Comparison of ENCODE assay signal across 8 cellular contexts in the genomic region with DNA sequence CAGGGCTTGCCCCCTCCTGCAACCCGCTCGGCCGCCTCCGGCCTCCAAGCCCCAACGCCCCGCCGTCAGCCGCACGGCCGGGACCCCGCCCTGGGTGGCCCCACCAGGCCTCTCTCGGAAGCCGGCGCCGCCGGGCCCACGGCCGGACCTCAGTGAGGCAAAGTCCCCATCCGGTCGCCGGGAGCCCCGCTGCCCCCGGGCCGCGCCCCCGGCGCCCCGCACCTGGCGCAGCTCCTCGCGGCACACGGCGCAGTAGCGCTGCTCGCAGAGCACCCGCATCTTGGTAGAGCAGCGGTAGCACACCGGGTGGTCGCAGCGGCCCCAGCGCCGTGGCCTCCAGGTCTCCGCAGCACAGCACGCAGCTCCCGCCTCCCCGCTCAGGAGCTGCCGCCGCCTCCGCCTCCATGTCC. TPM values are rescaled to one million over a fixed set of nuclear protein-coding genes. Genes with fewer than 3 reads are reported as not detected.
A peak's percentile ranks its signal among the peaks of the same experiment; 100 is the strongest.
DNase-seq lines count a peak whose midpoint lies in the region; ATAC-seq lines count a peak whose summit lies in the region.

No MANE protein-coding gene starts in this region.

- peaks cover 3% of the 10 kb centered on the region for H3K4me1 ChIP-seq in iPS DF 6.9 (ENCODE audit: control insufficient read depth, insufficient read depth, low read length)

- H3K27ac Mint-ChIP-seq in activated CD4-positive, alpha-beta T cell treated with anti-CD3 and anti-CD28 coated beads, Interleukin-2, amount 10 ng/mL, durations not matched to agents 7 days and 5 days = peak overlapping the region; percentile 91
- H3K27ac Mint-ChIP-seq in activated T-helper 1 cell treated with anti-CD3 and anti-CD28 coated beads, Interleukin-12 subunit alpha, Interleukin-12 subunit beta, Interleukin-2, Interleukin-4 antibody, amounts not matched to agents 30 ng/mL and 10 ng/mL and 1 ng/mL, durations not matched to agents 14 hours and 24 hours and 36 hours = no peak overlapping the region
- H3K27ac Mint-ChIP-seq in stimulated activated naive CD8-positive, alpha-beta T cell treated with anti-CD3 and anti-CD28 coated beads, Interleukin-15, Interleukin-2, amounts not matched to agents 100 ng/mL and 50 ng/mL, for 24 hours = no peak overlapping the region

- H3K27me3 ChIP-seq in iPS DF 6.9 (ENCODE audit: control insufficient read depth, insufficient read depth, low read length) = no peaks in the 10 kb centered on the region

- H3K36me3 ChIP-seq in iPS DF 6.9 (ENCODE audit: control insufficient read depth, insufficient read depth, low read length) = no peaks in the 10 kb centered on the region; the same call in 1 of the 2 replicates

- H3K27ac ChIP-seq in iPS DF 6.9 (ENCODE audit: low read length) = no peak overlapping the region

- intact Hi-C loops in activated T-helper 1 cell treated with anti-CD3 and anti-CD28 coated beads, Interleukin-12 subunit alpha, Interleukin-12 subunit beta, Interleukin-2, Interleukin-4 antibody, amounts not matched to agents 30 ng/mL and 10 ng/mL and 1 ng/mL, durations not matched to agents 14 hours and 24 hours and 36 hours (cut with micrococcal nuclease) = loop anchor here (1.0 kb wide), 3 partner anchors 14 to 38 kb away; a partner anchor contains a TSS

- H3K9me3 ChIP-seq in iPS DF 6.9 (ENCODE audit: control insufficient read depth, insufficient read depth, low read length) = no peaks in the 10 kb centered on the region

- peaks cover 39% of the 10 kb centered on the region for H3K4me1 Mint-ChIP-seq in activated CD4-positive, alpha-beta T cell treated with anti-CD3 and anti-CD28 coated beads, Interleukin-2, amount 10 ng/mL, durations not matched to agents 7 days and 5 days
- peaks cover 26% of the 10 kb centered on the region for H3K4me1 Mint-ChIP-seq in activated T-helper 1 cell treated with anti-CD3 and anti-CD28 coated beads, Interleukin-12 subunit alpha, Interleukin-12 subunit beta, Interleukin-2, Interleukin-4 antibody, amounts not matched to agents 30 ng/mL and 10 ng/mL and 1 ng/mL, durations not matched to agents 14 hours and 24 hours and 36 hours (ENCODE audit: low read depth)
- peaks cover 46% of the 10 kb centered on the region for H3K4me1 Mint-ChIP-seq in stimulated activated naive CD8-positive, alpha-beta T cell treated with anti-CD3 and anti-CD28 coated beads, Interleukin-15, Interleukin-2, amounts not matched to agents 100 ng/mL and 50 ng/mL, for 24 hours (ENCODE audit: low read depth)

- CTCF ChIA-PET in activated CD4-positive, alpha-beta T cell treated with anti-CD3 and anti-CD28 coated beads, Interleukin-2, amount 10 ng/mL, durations not matched to agents 7 days and 5 days (lab: Charles Lee) = interaction anchor here (2.4 kb wide), 1 partner anchor 14 kb away, joined by 9 read pairs; no protein-coding TSS in a partner anchor

- no CpG with 5 or more reads among the region's 49 CpGs for WGBS in iPS DF 6.9 (ENCODE audit: insufficient coverage, insufficient read length)

- ATAC-seq in HG03135 (IDR thresholded peaks at IDR 0.05; ENCODE audit: unreplicated experiment) = peak; percentile 27

- no peaks in the 10 kb centered on the region for H3K9me3 Mint-ChIP-seq in activated CD4-positive, alpha-beta T cell treated with anti-CD3 and anti-CD28 coated beads, Interleukin-2, amount 10 ng/mL, durations not matched to agents 7 days and 5 days
- H3K9me3 Mint-ChIP-seq in activated T-helper 1 cell treated with anti-CD3 and anti-CD28 coated beads, Interleukin-12 subunit alpha, Interleukin-12 subunit beta, Interleukin-2, Interleukin-4 antibody, amounts not matched to agents 30 ng/mL and 10 ng/mL and 1 ng/mL, durations not matched to agents 14 hours and 24 hours and 36 hours = no peaks in the 10 kb centered on the region
- no peaks in the 10 kb centered on the region for H3K9me3 Mint-ChIP-seq in stimulated activated naive CD8-positive, alpha-beta T cell treated with anti-CD3 and anti-CD28 coated beads, Interleukin-15, Interleukin-2, amounts not matched to agents 100 ng/mL and 50 ng/mL, for 24 hours

- no peak for DNase-seq in activated CD4-positive, alpha-beta T cell treated with anti-CD3 and anti-CD28 coated beads, Interleukin-2, amount 10 ng/mL, durations not matched to agents 7 days and 5 days
- DNase-seq in activated CD4-positive, alpha-beta T cell treated with anti-CD3 and anti-CD28 coated beads, Interleukin-2, amount 50 U/mL, for 1 hour = no peak
- no peak for DNase-seq in activated T-helper 1 cell treated with anti-CD3 and anti-CD28 coated beads, Interleukin-12 subunit alpha, Interleukin-12 subunit beta, Interleukin-2, Interleukin-4 antibody, amounts not matched to agents 30 ng/mL and 10 ng/mL and 1 ng/mL, durations not matched to agents 14 hours and 24 hours and 36 hours (ENCODE audit: low spot score)
- DNase-seq in iPS DF 6.9 (ENCODE audit: low read depth, low spot score) (no peak), COR-L47 (lab: John Stamatoyannopoulos, UW) (no peak)
- no peak for DNase-seq in stimulated activated naive CD4-positive, alpha-beta T cell treated with Interleukin-2 at 50 U/mL for 16 hours (lab: John Stamatoyannopoulos, UW)

- no peaks in the 10 kb centered on the region for H3K27me3 Mint-ChIP-seq in activated CD4-positive, alpha-beta T cell treated with anti-CD3 and anti-CD28 coated beads, Interleukin-2, amount 10 ng/mL, durations not matched to agents 7 days and 5 days
- no peaks in the 10 kb centered on the region for H3K27me3 Mint-ChIP-seq in activated T-helper 1 cell treated with anti-CD3 and anti-CD28 coated beads, Interleukin-12 subunit alpha, Interleukin-12 subunit beta, Interleukin-2, Interleukin-4 antibody, amounts not matched to agents 30 ng/mL and 10 ng/mL and 1 ng/mL, durations not matched to agents 14 hours and 24 hours and 36 hours (ENCODE audit: insufficient read depth)
- H3K27me3 Mint-ChIP-seq in stimulated activated naive CD8-positive, alpha-beta T cell treated with anti-CD3 and anti-CD28 coated beads, Interleukin-15, Interleukin-2, amounts not matched to agents 100 ng/mL and 50 ng/mL, for 24 hours = no peaks in the 10 kb centered on the region

- peak overlapping the region; percentile 81 for H3K4me3 Mint-ChIP-seq in activated CD4-positive, alpha-beta T cell treated with anti-CD3 and anti-CD28 coated beads, Interleukin-2, amount 10 ng/mL, durations not matched to agents 7 days and 5 days
- peak overlapping the region; percentile 91 for H3K4me3 Mint-ChIP-seq in activated T-helper 1 cell treated with anti-CD3 and anti-CD28 coated beads, Interleukin-12 subunit alpha, Interleukin-12 subunit beta, Interleukin-2, Interleukin-4 antibody, amounts not matched to agents 30 ng/mL and 10 ng/mL and 1 ng/mL, durations not matched to agents 14 hours and 24 hours and 36 hours
- peak overlapping the region; percentile 98 for H3K4me3 Mint-ChIP-seq in stimulated activated naive CD8-positive, alpha-beta T cell treated with anti-CD3 and anti-CD28 coated beads, Interleukin-15, Interleukin-2, amounts not matched to agents 100 ng/mL and 50 ng/mL, for 24 hours

- POLR2A ChIA-PET in activated CD4-positive, alpha-beta T cell treated with anti-CD3 and anti-CD28 coated beads, Interleukin-2, amount 10 ng/mL, durations not matched to agents 7 days and 5 days (lab: Charles Lee) = interaction anchor here (1.0 kb wide), 1 partner anchor 146 kb away, joined by 3 read pairs; no protein-coding TSS in a partner anchor

- peak overlapping the region; percentile 96 for H3K4me3 ChIP-seq in iPS DF 6.9 (ENCODE audit: low read length)

- peaks cover 18% of the 10 kb centered on the region for H3K36me3 Mint-ChIP-seq in activated CD4-positive, alpha-beta T cell treated with anti-CD3 and anti-CD28 coated beads, Interleukin-2, amount 10 ng/mL, durations not matched to agents 7 days and 5 days (ENCODE audit: low read depth)
- H3K36me3 Mint-ChIP-seq in activated T-helper 1 cell treated with anti-CD3 and anti-CD28 coated beads, Interleukin-12 subunit alpha, Interleukin-12 subunit beta, Interleukin-2, Interleukin-4 antibody, amounts not matched to agents 30 ng/mL and 10 ng/mL and 1 ng/mL, durations not matched to agents 14 hours and 24 hours and 36 hours (ENCODE audit: low read depth) = peaks cover 14% of the 10 kb centered on the region
- H3K36me3 Mint-ChIP-seq in stimulated activated naive CD8-positive, alpha-beta T cell treated with anti-CD3 and anti-CD28 coated beads, Interleukin-15, Interleukin-2, amounts not matched to agents 100 ng/mL and 50 ng/mL, for 24 hours (ENCODE audit: low read depth) = peaks cover 19% of the 10 kb centered on the region

RNA-seq across cellular contexts. Expression of a gene that starts 0.3 kb away (rescaled TPM):
- total RNA-seq in activated CD4-positive, alpha-beta T cell treated with anti-CD3 and anti-CD28 coated beads, Interleukin-2, amount 10 ng/mL, durations not matched to agents 7 days and 5 days = 10 to 100 TPM; 56.3 to 56.5 TPM
- total RNA-seq in activated T-helper 1 cell treated with anti-CD3 and anti-CD28 coated beads, Interleukin-12 subunit alpha, Interleukin-12 subunit beta, Interleukin-2, Interleukin-4 antibody, amounts not matched to agents 30 ng/mL and 10 ng/mL and 1 ng/mL, durations not matched to agents 14 hours and 24 hours and 36 hours = 100 and 105 TPM in 2 replicates

RNA-seq across cellular contexts. Expression of a gene that starts 10.3 kb away (rescaled TPM):
- total RNA-seq in activated CD4-positive, alpha-beta T cell treated with anti-CD3 and anti-CD28 coated beads, Interleukin-2, amount 10 ng/mL, durations not matched to agents 7 days and 5 days = under 1 TPM; 0.42 to 0.69 TPM
- total RNA-seq in activated T-helper 1 cell treated with anti-CD3 and anti-CD28 coated beads, Interleukin-12 subunit alpha, Interleukin-12 subunit beta, Interleukin-2, Interleukin-4 antibody, amounts not matched to agents 30 ng/mL and 10 ng/mL and 1 ng/mL, durations not matched to agents 14 hours and 24 hours and 36 hours = 3.6 and 3.9 TPM in 2 replicates

RNA-seq across cellular contexts. Expression of a gene that starts 17.4 kb away (rescaled TPM):
- total RNA-seq in activated CD4-positive, alpha-beta T cell treated with anti-CD3 and anti-CD28 coated beads, Interleukin-2, amount 10 ng/mL, durations not matched to agents 7 days and 5 days = 1 to 10 TPM; 1.1 to 1.4 TPM
- 2.2 and 2.5 TPM in 2 replicates for total RNA-seq in activated T-helper 1 cell treated with anti-CD3 and anti-CD28 coated beads, Interleukin-12 subunit alpha, Interleukin-12 subunit beta, Interleukin-2, Interleukin-4 antibody, amounts not matched to agents 30 ng/mL and 10 ng/mL and 1 ng/mL, durations not matched to agents 14 hours and 24 hours and 36 hours

RNA-seq across cellular contexts. Expression of a gene that starts 19.5 kb away (rescaled TPM):
- total RNA-seq in activated CD4-positive, alpha-beta T cell treated with anti-CD3 and anti-CD28 coated beads, Interleukin-2, amount 10 ng/mL, durations not matched to agents 7 days and 5 days = 1 to 10 TPM; 1.3 to 1.9 TPM
- total RNA-seq in activated T-helper 1 cell treated with anti-CD3 and anti-CD28 coated beads, Interleukin-12 subunit alpha, Interleukin-12 subunit beta, Interleukin-2, Interleukin-4 antibody, amounts not matched to agents 30 ng/mL and 10 ng/mL and 1 ng/mL, durations not matched to agents 14 hours and 24 hours and 36 hours = 21.2 and 26.3 TPM in 2 replicates

RNA-seq across cellular contexts. Expression of a gene that starts 25.3 kb away (rescaled TPM):
- total RNA-seq in activated CD4-positive, alpha-beta T cell treated with anti-CD3 and anti-CD28 coated beads, Interleukin-2, amount 10 ng/mL, durations not matched to agents 7 days and 5 days = 10 to 100 TPM; 23.8 to 25.2 TPM
- total RNA-seq in activated T-helper 1 cell treated with anti-CD3 and anti-CD28 coated beads, Interleukin-12 subunit alpha, Interleukin-12 subunit beta, Interleukin-2, Interleukin-4 antibody, amounts not matched to agents 30 ng/mL and 10 ng/mL and 1 ng/mL, durations not matched to agents 14 hours and 24 hours and 36 hours = 46.2 and 54.0 TPM in 2 replicates
